ENCODE assay signal across 1 cellular context in genomic region chr1:182839209-182840065, GRCh38.
A peak's percentile ranks its signal among the peaks of the same experiment; 100 is the strongest.
TF ChIP-seq lines count a peak whose summit lies in the region.

Gene DHX9 (plus strand): TSS chr1:182839347. CDS start chr1:182842567, 3,220 bp downstream.

TF ChIP-seq in K562, 482 proteins besides CTCF, POLR2A, EP300 and RAD21 (continued from another document and continues in another):
- TF ChIP-seq STAT6 (CRISPR knock-in tag; IDR thresholded peaks at IDR 0.05) (peak; percentile 98), TCF3 (CRISPR knock-in tag; IDR thresholded peaks at IDR 0.05) (peak; percentile 94), XRCC5 (IDR thresholded peaks at IDR 0.05; ENCODE audit: low read depth, low read length) (peak; percentile 32; the same call in 1 of the 2 replicates), ZNF717 (CRISPR knock-in tag; IDR thresholded peaks at IDR 0.05) (no peak), SP1 (CRISPR knock-in tag; IDR thresholded peaks at IDR 0.05) (peak; percentile 73; the same call in 1 of the 2 replicates), HDAC3 (IDR thresholded peaks at IDR 0.05; ENCODE audit: borderline replicate concordance, partially characterized antibody) (peak; percentile 20), FOXK1 (CRISPR knock-in tag; IDR thresholded peaks at IDR 0.05; ENCODE audit: borderline replicate concordance) (peak; percentile 84; the same call in 1 of the 2 replicates), HMGXB4 (CRISPR knock-in tag; IDR thresholded peaks at IDR 0.05) (peak; percentile 93), ZNF512 (tag; IDR thresholded peaks at IDR 0.05) (no peak), IFI16 (CRISPR knock-in tag; IDR thresholded peaks at IDR 0.05) (no peak), JUNB (CRISPR knock-in tag; conservative IDR thresholded peaks at IDR 0.05) (no peak), E2F4 (CRISPR knock-in tag; IDR thresholded peaks at IDR 0.05; ENCODE audit: low read depth) (no peak), ZNF589 (CRISPR knock-in tag; IDR thresholded peaks at IDR 0.05; ENCODE audit: low read depth) (peak; percentile 72; the same call in 1 of the 2 replicates), ARID4B (CRISPR knock-in tag; IDR thresholded peaks at IDR 0.05) (peak; percentile 78), EHMT2 (IDR thresholded peaks at IDR 0.05) (peak; percentile 20; the same call in 1 of the 2 replicates), ZNF778 (CRISPR knock-in tag; IDR thresholded peaks at IDR 0.05) (no peak), ZNF76 (CRISPR knock-in tag; IDR thresholded peaks at IDR 0.05; ENCODE audit: borderline replicate concordance) (no peak; the same call in 1 of the 2 replicates), ZFP1 (CRISPR knock-in tag; IDR thresholded peaks at IDR 0.05) (no peak), TBP (optimal IDR thresholded peaks at IDR 0.05; ENCODE audit: low read depth, low read length) (peak; percentile 94), SMAD2 (IDR thresholded peaks at IDR 0.05; ENCODE audit: low read depth, low read length) (no peak), PHF20 (IDR thresholded peaks at IDR 0.05; ENCODE audit: partially characterized antibody) (peak; percentile 63), SMARCA4 (IDR thresholded peaks at IDR 0.05) (peak; percentile 95), RNF2 (IDR thresholded peaks at IDR 0.05) (peak; percentile 86; the same call in 1 of the 2 replicates), BRD4 (IDR thresholded peaks at IDR 0.05) (peak; percentile 97), NELFE (IDR thresholded peaks at IDR 0.05; ENCODE audit: insufficient read depth, insufficient read length) (no peak), SAFB (IDR thresholded peaks at IDR 0.05; ENCODE audit: borderline replicate concordance, low read depth, low read length) (no peak), SAP30 (IDR thresholded peaks at IDR 0.05; ENCODE audit: borderline replicate concordance, insufficient read depth, low read depth, low read length, poor library complexity, severe bottlenecking) (peak; percentile 92), SMARCC2 (IDR thresholded peaks at IDR 0.05; ENCODE audit: low read depth) (peak; percentile 88), HDAC6 (IDR thresholded peaks at IDR 0.05; ENCODE audit: low read depth, low read length) (no peak), BHLHE40 (IDR thresholded peaks at IDR 0.05; ENCODE audit: low read length) (peak; percentile 62), POLR2G (IDR thresholded peaks at IDR 0.05; ENCODE audit: low read depth, low read length) (peak; percentile 96)
- TF ChIP-seq, protein P1, sequence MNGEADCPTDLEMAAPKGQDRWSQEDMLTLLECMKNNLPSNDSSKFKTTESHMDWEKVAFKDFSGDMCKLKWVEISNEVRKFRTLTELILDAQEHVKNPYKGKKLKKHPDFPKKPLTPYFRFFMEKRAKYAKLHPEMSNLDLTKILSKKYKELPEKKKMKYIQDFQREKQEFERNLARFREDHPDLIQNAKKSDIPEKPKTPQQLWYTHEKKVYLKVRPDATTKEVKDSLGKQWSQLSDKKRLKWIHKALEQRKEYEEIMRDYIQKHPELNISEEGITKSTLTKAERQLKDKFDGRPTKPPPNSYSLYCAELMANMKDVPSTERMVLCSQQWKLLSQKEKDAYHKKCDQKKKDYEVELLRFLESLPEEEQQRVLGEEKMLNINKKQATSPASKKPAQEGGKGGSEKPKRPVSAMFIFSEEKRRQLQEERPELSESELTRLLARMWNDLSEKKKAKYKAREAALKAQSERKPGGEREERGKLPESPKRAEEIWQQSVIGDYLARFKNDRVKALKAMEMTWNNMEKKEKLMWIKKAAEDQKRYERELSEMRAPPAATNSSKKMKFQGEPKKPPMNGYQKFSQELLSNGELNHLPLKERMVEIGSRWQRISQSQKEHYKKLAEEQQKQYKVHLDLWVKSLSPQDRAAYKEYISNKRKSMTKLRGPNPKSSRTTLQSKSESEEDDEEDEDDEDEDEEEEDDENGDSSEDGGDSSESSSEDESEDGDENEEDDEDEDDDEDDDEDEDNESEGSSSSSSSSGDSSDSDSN (IDR thresholded peaks at IDR 0.05; ENCODE audit: borderline replicate concordance in 1 of 2, low read depth in 2 of 2, low read length in 2 of 2), result peak; percentile 64 to 94; a peak in 3 of 4 replicates
- TF ChIP-seq, protein P2, sequence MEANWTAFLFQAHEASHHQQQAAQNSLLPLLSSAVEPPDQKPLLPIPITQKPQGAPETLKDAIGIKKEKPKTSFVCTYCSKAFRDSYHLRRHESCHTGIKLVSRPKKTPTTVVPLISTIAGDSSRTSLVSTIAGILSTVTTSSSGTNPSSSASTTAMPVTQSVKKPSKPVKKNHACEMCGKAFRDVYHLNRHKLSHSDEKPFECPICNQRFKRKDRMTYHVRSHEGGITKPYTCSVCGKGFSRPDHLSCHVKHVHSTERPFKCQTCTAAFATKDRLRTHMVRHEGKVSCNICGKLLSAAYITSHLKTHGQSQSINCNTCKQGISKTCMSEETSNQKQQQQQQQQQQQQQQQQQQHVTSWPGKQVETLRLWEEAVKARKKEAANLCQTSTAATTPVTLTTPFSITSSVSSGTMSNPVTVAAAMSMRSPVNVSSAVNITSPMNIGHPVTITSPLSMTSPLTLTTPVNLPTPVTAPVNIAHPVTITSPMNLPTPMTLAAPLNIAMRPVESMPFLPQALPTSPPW (CRISPR knock-in tag; IDR thresholded peaks at IDR 0.05), result peak; percentile 95
- TF ChIP-seq, protein P3, sequence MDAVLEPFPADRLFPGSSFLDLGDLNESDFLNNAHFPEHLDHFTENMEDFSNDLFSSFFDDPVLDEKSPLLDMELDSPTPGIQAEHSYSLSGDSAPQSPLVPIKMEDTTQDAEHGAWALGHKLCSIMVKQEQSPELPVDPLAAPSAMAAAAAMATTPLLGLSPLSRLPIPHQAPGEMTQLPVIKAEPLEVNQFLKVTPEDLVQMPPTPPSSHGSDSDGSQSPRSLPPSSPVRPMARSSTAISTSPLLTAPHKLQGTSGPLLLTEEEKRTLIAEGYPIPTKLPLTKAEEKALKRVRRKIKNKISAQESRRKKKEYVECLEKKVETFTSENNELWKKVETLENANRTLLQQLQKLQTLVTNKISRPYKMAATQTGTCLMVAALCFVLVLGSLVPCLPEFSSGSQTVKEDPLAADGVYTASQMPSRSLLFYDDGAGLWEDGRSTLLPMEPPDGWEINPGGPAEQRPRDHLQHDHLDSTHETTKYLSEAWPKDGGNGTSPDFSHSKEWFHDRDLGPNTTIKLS (IDR thresholded peaks at IDR 0.05; ENCODE audit: borderline replicate concordance, low read depth), result peak; percentile 74; the same call in 1 of the 2 replicates
- TF ChIP-seq, protein P4, sequence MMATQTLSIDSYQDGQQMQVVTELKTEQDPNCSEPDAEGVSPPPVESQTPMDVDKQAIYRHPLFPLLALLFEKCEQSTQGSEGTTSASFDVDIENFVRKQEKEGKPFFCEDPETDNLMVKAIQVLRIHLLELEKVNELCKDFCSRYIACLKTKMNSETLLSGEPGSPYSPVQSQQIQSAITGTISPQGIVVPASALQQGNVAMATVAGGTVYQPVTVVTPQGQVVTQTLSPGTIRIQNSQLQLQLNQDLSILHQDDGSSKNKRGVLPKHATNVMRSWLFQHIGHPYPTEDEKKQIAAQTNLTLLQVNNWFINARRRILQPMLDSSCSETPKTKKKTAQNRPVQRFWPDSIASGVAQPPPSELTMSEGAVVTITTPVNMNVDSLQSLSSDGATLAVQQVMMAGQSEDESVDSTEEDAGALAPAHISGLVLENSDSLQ (IDR thresholded peaks at IDR 0.05), result peak; percentile 26; the same call in 1 of the 2 replicates
- TF ChIP-seq, protein P5, sequence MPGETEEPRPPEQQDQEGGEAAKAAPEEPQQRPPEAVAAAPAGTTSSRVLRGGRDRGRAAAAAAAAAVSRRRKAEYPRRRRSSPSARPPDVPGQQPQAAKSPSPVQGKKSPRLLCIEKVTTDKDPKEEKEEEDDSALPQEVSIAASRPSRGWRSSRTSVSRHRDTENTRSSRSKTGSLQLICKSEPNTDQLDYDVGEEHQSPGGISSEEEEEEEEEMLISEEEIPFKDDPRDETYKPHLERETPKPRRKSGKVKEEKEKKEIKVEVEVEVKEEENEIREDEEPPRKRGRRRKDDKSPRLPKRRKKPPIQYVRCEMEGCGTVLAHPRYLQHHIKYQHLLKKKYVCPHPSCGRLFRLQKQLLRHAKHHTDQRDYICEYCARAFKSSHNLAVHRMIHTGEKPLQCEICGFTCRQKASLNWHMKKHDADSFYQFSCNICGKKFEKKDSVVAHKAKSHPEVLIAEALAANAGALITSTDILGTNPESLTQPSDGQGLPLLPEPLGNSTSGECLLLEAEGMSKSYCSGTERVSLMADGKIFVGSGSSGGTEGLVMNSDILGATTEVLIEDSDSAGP (CRISPR knock-in tag; IDR thresholded peaks at IDR 0.05), result 0 out of 2 replicates have a peak, but pooled peaks have one; percentile 36
